Comparison of ENCODE assay signal across 1 cellular context in the genomic region with DNA sequence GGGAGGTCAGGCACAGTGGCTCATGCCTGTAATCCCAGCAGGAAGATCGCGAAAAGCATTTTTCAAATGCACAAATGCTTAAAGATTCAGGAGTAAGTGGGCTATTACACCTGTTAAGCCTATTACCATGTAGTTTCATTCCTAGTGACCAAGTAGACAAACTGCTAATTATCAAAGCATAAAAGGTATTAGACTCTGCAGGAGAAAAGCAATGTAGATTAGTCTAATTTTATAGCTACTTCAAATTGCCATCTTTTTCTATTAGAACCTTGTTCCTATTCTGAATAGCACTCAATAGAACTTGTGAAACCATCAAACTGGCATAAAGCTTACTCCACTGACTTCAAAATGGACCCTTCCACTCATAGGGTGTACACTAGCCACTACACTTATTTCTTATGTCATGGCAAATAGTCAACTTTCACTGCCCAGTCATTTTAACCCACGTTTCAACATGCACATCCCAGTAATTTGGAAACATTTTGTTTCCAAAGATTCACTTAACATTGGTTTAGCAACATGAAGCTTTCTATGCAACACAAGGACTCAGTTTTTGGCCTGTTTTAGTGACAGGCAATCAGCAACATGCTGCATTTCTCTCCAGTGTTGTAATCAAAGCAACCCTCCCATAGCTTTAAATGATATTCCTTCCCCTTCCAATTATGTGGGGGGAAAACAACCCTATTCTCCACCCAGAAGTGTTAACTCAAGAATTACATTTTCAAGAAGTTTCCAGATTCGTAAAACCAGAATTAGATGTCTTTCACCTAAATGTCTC.
A peak's percentile ranks its signal among the peaks of the same experiment; 100 is the strongest.
TF ChIP-seq lines count a peak whose summit lies in the region.

No MANE protein-coding gene starts in this region.

TF ChIP-seq in GM23338, 12 proteins besides CTCF, POLR2A, EP300 and RAD21:
- TF ChIP-seq POLR2AphosphoS5 (IDR thresholded peaks at IDR 0.05; ENCODE audit: low read depth): peak; percentile 75
- TF ChIP-seq, protein P1, sequence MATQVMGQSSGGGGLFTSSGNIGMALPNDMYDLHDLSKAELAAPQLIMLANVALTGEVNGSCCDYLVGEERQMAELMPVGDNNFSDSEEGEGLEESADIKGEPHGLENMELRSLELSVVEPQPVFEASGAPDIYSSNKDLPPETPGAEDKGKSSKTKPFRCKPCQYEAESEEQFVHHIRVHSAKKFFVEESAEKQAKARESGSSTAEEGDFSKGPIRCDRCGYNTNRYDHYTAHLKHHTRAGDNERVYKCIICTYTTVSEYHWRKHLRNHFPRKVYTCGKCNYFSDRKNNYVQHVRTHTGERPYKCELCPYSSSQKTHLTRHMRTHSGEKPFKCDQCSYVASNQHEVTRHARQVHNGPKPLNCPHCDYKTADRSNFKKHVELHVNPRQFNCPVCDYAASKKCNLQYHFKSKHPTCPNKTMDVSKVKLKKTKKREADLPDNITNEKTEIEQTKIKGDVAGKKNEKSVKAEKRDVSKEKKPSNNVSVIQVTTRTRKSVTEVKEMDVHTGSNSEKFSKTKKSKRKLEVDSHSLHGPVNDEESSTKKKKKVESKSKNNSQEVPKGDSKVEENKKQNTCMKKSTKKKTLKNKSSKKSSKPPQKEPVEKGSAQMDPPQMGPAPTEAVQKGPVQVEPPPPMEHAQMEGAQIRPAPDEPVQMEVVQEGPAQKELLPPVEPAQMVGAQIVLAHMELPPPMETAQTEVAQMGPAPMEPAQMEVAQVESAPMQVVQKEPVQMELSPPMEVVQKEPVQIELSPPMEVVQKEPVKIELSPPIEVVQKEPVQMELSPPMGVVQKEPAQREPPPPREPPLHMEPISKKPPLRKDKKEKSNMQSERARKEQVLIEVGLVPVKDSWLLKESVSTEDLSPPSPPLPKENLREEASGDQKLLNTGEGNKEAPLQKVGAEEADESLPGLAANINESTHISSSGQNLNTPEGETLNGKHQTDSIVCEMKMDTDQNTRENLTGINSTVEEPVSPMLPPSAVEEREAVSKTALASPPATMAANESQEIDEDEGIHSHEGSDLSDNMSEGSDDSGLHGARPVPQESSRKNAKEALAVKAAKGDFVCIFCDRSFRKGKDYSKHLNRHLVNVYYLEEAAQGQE (IDR thresholded peaks at IDR 0.05; ENCODE audit: unreplicated experiment): no peak
- no peak for TF ChIP-seq EZH2 (IDR thresholded peaks at IDR 0.05; ENCODE audit: low read depth, unreplicated experiment)
- 0 out of 2 replicates have a peak, but pooled peaks have one; percentile 13 for TF ChIP-seq CREB1 (CRISPR knock-in tag; IDR thresholded peaks at IDR 0.05; ENCODE audit: low read depth)
